23 cellular contexts compared by ENCODE assay signal in the genomic region with DNA sequence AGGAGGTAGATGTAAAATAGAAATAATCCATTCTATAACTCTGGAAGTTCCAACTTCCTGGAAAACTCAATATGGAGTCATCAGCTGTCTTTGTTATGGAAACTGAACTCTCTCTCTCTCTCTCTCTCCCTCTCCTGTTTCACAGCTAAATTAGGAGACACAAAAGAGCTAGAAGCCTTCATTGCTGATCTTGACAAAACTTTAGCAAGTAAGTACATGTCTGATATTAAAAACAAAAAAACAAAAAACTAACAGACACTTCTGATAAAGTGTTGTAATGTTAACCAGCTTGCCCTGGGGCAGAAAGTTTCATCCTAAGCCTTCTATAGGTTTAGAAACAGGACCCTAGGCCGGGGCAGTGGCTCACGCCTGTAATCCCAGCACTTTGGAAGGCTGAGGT. TPM values are rescaled to one million over a fixed set of nuclear protein-coding genes. Genes with fewer than 3 reads are reported as not detected.
DNase-seq lines count a peak whose midpoint lies in the region; ATAC-seq lines count a peak whose summit lies in the region.
"Had no signal": no experiment of that assay in that cellular context is flagged by ENCODE, and none has a peak within 500 bp of the region (broad histone marks: within the 10 kb centered on the region; RNA-seq: fewer than 3 reads in every experiment).

No MANE protein-coding gene starts in this region.

- no peaks in the 10 kb centered on the region for H3K27me3 Mint-ChIP-seq in CD4-positive, alpha-beta memory T cell
- no peaks in the 10 kb centered on the region for H3K27me3 Mint-ChIP-seq in T-cell
- peaks cover 0 to 3% (median 0%) of the 10 kb centered on the region in 5 donors for H3K27me3 Mint-ChIP-seq in naive thymus-derived CD8-positive, alpha-beta T cell

- H3K27ac Mint-ChIP-seq in CD4-positive, alpha-beta memory T cell = peak overlapping the region; percentile 18 to 99 (median 86)
- peak overlapping the region; percentile 100 for H3K27ac Mint-ChIP-seq in T-cell
- H3K27ac Mint-ChIP-seq in naive thymus-derived CD8-positive, alpha-beta T cell = peak overlapping the region; percentile 86 to 100 (median 98)
- H3K27ac Mint-ChIP-seq: activated T-helper 2 cell treated with anti-CD3 and anti-CD28 coated beads, Interferon-gamma antibody, Interleukin-2, Interleukin-4, amounts not matched to agents 10 μg/mL and 5 μg/mL and 100 μg/mL, durations not matched to agents 14 hours and 24 hours and 36 hours had no signal

- no peak for DNase-seq in CD4-positive, alpha-beta memory T cell
- DNase-seq in T-cell = no peak
- DNase-seq in naive thymus-derived CD8-positive, alpha-beta T cell = peak in 1 of 10 donors; percentile 13
- DNase-seq in stimulated activated CD8-positive, alpha-beta memory T cell treated with anti-CD3 and anti-CD28 coated beads, Interleukin-4, amount 100 ng/mL, for 48 hours = no peak
- no peak for DNase-seq in MV-4-11 (lab: John Stamatoyannopoulos, UW)
- no peak for DNase-seq in A172 (ENCODE audit: low spot score)
- DNase-seq: amniotic stem cell, cortex of kidney, EL, glutamatergic neuron, Kasumi-1, kidney glomerular epithelial cell, NCI-H1092, NCI-H187 treated with DMSO at 0.1 percent for 48 hours, NCI-H526 treated with DMSO at 0.1 percent for 48 hours, RPMI8226 had no signal

- no peak overlapping the region for H3K27ac ChIP-seq in CD4-positive, alpha-beta memory T cell (ENCODE audit: low read depth, low read length)
- H3K27ac ChIP-seq in cingulate gyrus (ENCODE audit: low read depth, low read length) = peak overlapping the region; percentile 76
- H3K27ac ChIP-seq: breast epithelium, C4-2B, suprapubic skin, vagina had no signal

- H3K4me1 ChIP-seq in CD4-positive, alpha-beta memory T cell (ENCODE audit: insufficient read depth, low read length) = peaks cover 63% of the 10 kb centered on the region
- H3K4me1 ChIP-seq: breast epithelium had no signal

- peaks cover 44% of the 10 kb centered on the region for H3K36me3 ChIP-seq in CD4-positive, alpha-beta memory T cell (ENCODE audit: insufficient read depth, low read length)
- H3K36me3 ChIP-seq: breast epithelium, HAP-1 had no signal

- H3K36me3 Mint-ChIP-seq in CD4-positive, alpha-beta memory T cell = peaks cover 64 to 83% of the 10 kb centered on the region in 2 donors
- peaks cover 68% of the 10 kb centered on the region for H3K36me3 Mint-ChIP-seq in T-cell
- H3K36me3 Mint-ChIP-seq in naive thymus-derived CD8-positive, alpha-beta T cell = peaks cover 6 to 85% (median 53%) of the 10 kb centered on the region in 3 donors

- H3K4me3 Mint-ChIP-seq in CD4-positive, alpha-beta memory T cell = peak overlapping the region in 2 of 8 donors; percentile 57 to 58
- H3K4me3 Mint-ChIP-seq in T-cell = peak overlapping the region in 1 of 3 donors; percentile 92
- H3K4me3 Mint-ChIP-seq in naive thymus-derived CD8-positive, alpha-beta T cell = peak overlapping the region in 5 of 10 donors; percentile 11 to 65 (median 21)

- POLR2A ChIA-PET in CD4-positive, alpha-beta memory T cell (lab: Charles Lee; ENCODE audit: partially characterized antibody) = interaction anchor here (1.0 to 8.3 kb wide), 3 partner anchors 10 to 26 kb away, joined by 3 to 82 read pairs (median 4); partner anchors contain the start of gene RGCC
- POLR2A ChIA-PET in T-cell (lab: Charles Lee) = interaction anchor here in 1 of 2 donors (0.6 to 5.1 kb wide), 6 partner anchors 9 to 399 kb away, joined by 3 to 54 read pairs (median 3); no protein-coding TSS in a partner anchor
- POLR2A ChIA-PET in naive thymus-derived CD8-positive, alpha-beta T cell (lab: Charles Lee) = interaction anchor here (0.7 to 3.7 kb wide), 3 partner anchors 10 to 30 kb away, joined by 3 to 30 read pairs (median 4); partner anchors contain the start of gene RGCC

- H3K9me3 ChIP-seq in CD4-positive, alpha-beta memory T cell (ENCODE audit: control insufficient read depth in 1 of 2, low read length in 2 of 2) = no peaks in the 10 kb centered on the region
- H3K9me3 ChIP-seq: HAP-1, suprapubic skin, vagina had no signal

- no peak for ATAC-seq in T-cell (replicated peaks in 1 of 4)
- no peak for ATAC-seq in naive thymus-derived CD8-positive, alpha-beta T cell

- intact Hi-C loops in CD4-positive, alpha-beta memory T cell (cut with micrococcal nuclease) = no loop called here

- H3K9me3 Mint-ChIP-seq in CD4-positive, alpha-beta memory T cell = peaks cover 0 to 23% (median 0%) of the 10 kb centered on the region in 8 donors
- H3K9me3 Mint-ChIP-seq in T-cell = peaks cover 0 to 1% (median 0%) of the 10 kb centered on the region in 3 donors
- peaks cover 0 to 1% (median 0%) of the 10 kb centered on the region in 9 donors for H3K9me3 Mint-ChIP-seq in naive thymus-derived CD8-positive, alpha-beta T cell
- H3K9me3 Mint-ChIP-seq: activated T-helper 2 cell treated with anti-CD3 and anti-CD28 coated beads, Interferon-gamma antibody, Interleukin-2, Interleukin-4, amounts not matched to agents 10 μg/mL and 5 μg/mL and 100 μg/mL, durations not matched to agents 14 hours and 24 hours and 36 hours had no signal

- no peak overlapping the region for H3K4me3 ChIP-seq in CD4-positive, alpha-beta memory T cell (ENCODE audit: low read length in 2 of 2)
- H3K4me3 ChIP-seq: breast epithelium, HAP-1, suprapubic skin, vagina had no signal

- no peaks in the 10 kb centered on the region for H3K27me3 ChIP-seq in CD4-positive, alpha-beta memory T cell (ENCODE audit: insufficient read depth, low read length)
- H3K27me3 ChIP-seq: breast epithelium, suprapubic skin, vagina had no signal

- CTCF ChIA-PET in CD4-positive, alpha-beta memory T cell (lab: Charles Lee; ENCODE audit: partially characterized antibody) = interaction anchor here (6.6 kb wide), 1 partner anchor 10 kb away, joined by 45 read pairs; the partner anchor contains the start of gene RGCC
- CTCF ChIA-PET in T-cell (lab: Charles Lee) = interaction anchor here in 1 of 2 donors (0.7 kb wide), 1 partner anchor 8 kb away, joined by 3 read pairs; no protein-coding TSS in a partner anchor

- H3K4me1 Mint-ChIP-seq in CD4-positive, alpha-beta memory T cell = peaks cover 58 to 91% (median 73%) of the 10 kb centered on the region in 4 donors
- H3K4me1 Mint-ChIP-seq in T-cell = peaks cover 84 to 94% (median 87%) of the 10 kb centered on the region in 3 donors
- H3K4me1 Mint-ChIP-seq in naive thymus-derived CD8-positive, alpha-beta T cell = peaks cover 53 to 93% (median 89%) of the 10 kb centered on the region in 4 donors

RNA-seq across cellular contexts. Expression of gene RGCC, which starts 11.3 kb away (rescaled TPM):
- total RNA-seq in CD4-positive, alpha-beta memory T cell = 100 to 1,000 TPM; 146 to 154 TPM
- 100 to 1,000 TPM; 137 to 156 TPM for polyA plus RNA-seq in CD4-positive, alpha-beta memory T cell
- total RNA-seq in T-cell = 100 to 1,000 TPM; 151 to 515 (median 166) TPM
- 100 to 1,000 TPM; 117 to 122 TPM for total RNA-seq in naive thymus-derived CD8-positive, alpha-beta T cell
- 100 to 1,000 TPM in 1 of 3 donors, 10 to 100 TPM in 2; 84.8 to 193 (median 97.2) TPM for polyA plus RNA-seq in naive thymus-derived CD8-positive, alpha-beta T cell
- not detected in 2 replicates for total RNA-seq in A172 (2014; rRNA removed; shearing (Covaris generic))

Comparison
In these comparisons a context has a peak if more than half of its experiments do, and no peak if none do; other contexts are left out.
1. RNA of gene RGCC, which starts 11.3 kb away (total RNA-seq): 151 to 515 TPM in T-cell, 146 to 154 TPM in CD4-positive, alpha-beta memory T cell and 117 to 122 TPM in naive thymus-derived CD8-positive, alpha-beta T cell; not detected in A172; every median in the first group is over 100 times any median in the second.
2. Peak in every context shown above with its lines, with median percentiles within 50 percentile points of each other: H3K27ac Mint-ChIP-seq.